ENCODE assay signal across 10 cellular contexts in the genomic region with DNA sequence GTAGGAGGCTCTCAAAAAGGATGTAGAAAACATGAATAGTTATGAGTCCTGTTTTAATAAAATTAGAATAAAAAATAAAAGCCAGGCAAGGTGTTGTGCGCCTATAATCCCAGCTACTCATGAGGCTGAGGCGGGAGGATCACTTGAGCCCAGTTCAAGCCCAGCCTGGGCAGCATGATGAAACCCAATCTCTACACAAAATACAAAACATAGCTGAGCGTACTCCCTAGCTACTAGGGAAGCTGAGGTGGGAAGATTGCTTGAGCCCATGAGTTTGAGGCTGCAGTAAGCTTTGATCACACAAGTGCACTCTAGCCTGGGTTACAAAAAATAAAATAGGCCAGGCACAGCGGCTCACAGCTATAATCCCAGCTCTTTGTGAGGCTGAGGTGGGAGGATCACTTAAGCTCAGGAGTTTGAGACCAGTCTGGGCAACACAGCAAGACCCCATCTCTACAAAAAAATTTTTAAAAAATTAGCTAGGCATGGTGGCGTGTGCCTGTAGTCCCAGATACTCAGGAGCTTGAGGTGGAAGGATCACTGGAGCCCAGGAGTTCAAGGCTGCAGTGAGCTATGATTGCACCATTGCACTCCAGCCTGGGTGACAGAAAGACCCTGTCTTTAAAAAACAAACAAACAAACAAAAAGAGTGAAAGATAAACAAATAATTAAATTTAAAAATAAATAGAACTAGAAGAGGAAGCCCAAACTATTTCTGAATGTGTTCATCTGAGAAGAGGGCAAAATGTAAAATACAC. TPM values are rescaled to one million over a fixed set of nuclear protein-coding genes. Genes with fewer than 3 reads are reported as not detected.
A peak's percentile ranks its signal among the peaks of the same experiment; 100 is the strongest.
DNase-seq lines count a peak whose midpoint lies in the region; ATAC-seq and TF ChIP-seq lines count a peak whose summit lies in the region.
"Had no signal": no experiment of that assay in that cellular context is flagged by ENCODE, and none has a peak within 500 bp of the region (broad histone marks: within the 10 kb centered on the region; RNA-seq: fewer than 3 reads in every experiment).

No MANE protein-coding gene starts in this region.

- H2AFZ ChIP-seq in DND-41 (ENCODE audit: low read depth, low read length) (no peak overlapping the region), neuronal stem cell (ENCODE audit: low read length) (peak overlapping the region; percentile 90)

- no peak overlapping the region for H2BK15ac ChIP-seq in neuronal stem cell (ENCODE audit: low read length)

- ATAC-seq in DND-41 (ENCODE audit: insufficient read depth, low read depth) (peak; percentile 6; the same call in 1 of the 3 replicates), HG03097 (IDR thresholded peaks at IDR 0.05; ENCODE audit: low FRiP score, unreplicated experiment) (peak; percentile 4), GM21360 (IDR thresholded peaks at IDR 0.05; ENCODE audit: unreplicated experiment) (no peak)
- peak in 1 of 2 donors; percentile 5 for ATAC-seq in activated naive CD4-positive, alpha-beta T cell treated with anti-CD3 and anti-CD28 coated beads, Interleukin-2, amount 50 U/mL, for 72 hours

- H3K9ac ChIP-seq in DND-41 (ENCODE audit: low read depth, low read length) (peak overlapping the region; percentile 51), neuronal stem cell (ENCODE audit: low read depth, low read length, poor library complexity) (no peak overlapping the region)

- H3K79me2 ChIP-seq in DND-41 (ENCODE audit: insufficient read depth, low read length), result no peaks in the 10 kb centered on the region

- peaks cover 50% of the 10 kb centered on the region for H3K4me1 ChIP-seq in DND-41 (ENCODE audit: insufficient read depth, low read length)
- H3K4me1 ChIP-seq in neuronal stem cell (ENCODE audit: control insufficient read depth in 2 of 2, insufficient read depth in 1 of 2, low read depth in 1 of 2, low read length in 2 of 2), result peaks cover 2 to 16% of the 10 kb centered on the region in 2 donors
- H3K4me1 ChIP-seq in esophagus muscularis mucosa, result peaks cover 13 to 15% (median 14%) of the 10 kb centered on the region in 4 donors

- no peaks in the 10 kb centered on the region for H3K27me3 ChIP-seq in DND-41 (ENCODE audit: insufficient read depth, low read length, poor library complexity)
- no peaks in the 10 kb centered on the region for H3K27me3 ChIP-seq in neuronal stem cell (ENCODE audit: control insufficient read depth in 3 of 3, insufficient read depth in 3 of 3, low read depth in 1 of 3, low read length in 3 of 3)
- H3K27me3 ChIP-seq in esophagus muscularis mucosa, result no peaks in the 10 kb centered on the region

- TF ChIP-seq EP300 in esophagus muscularis mucosa (IDR thresholded peaks at IDR 0.05), result no peak

- H4K8ac ChIP-seq in neuronal stem cell (ENCODE audit: low read depth, low read length), result no peak overlapping the region

- no peak overlapping the region for H3K18ac ChIP-seq in neuronal stem cell (ENCODE audit: low read length)

- H3K4ac ChIP-seq in neuronal stem cell (ENCODE audit: low read length), result no peak overlapping the region

- no peak for TF ChIP-seq CTCF in DND-41 (IDR thresholded peaks at IDR 0.05; ENCODE audit: borderline replicate concordance, extremely low read depth, low read length, poor library complexity, severe bottlenecking)
- TF ChIP-seq CTCF in esophagus muscularis mucosa (IDR thresholded peaks at IDR 0.05), result no peak

- no peak overlapping the region for H2BK5ac ChIP-seq in neuronal stem cell (ENCODE audit: low read length)

- H3K27ac Mint-ChIP-seq in activated naive CD4-positive, alpha-beta T cell treated with anti-CD3 and anti-CD28 coated beads, Interleukin-2, amount 50 U/mL, for 72 hours, result peak overlapping the region; percentile 74 to 81
- H3K27ac Mint-ChIP-seq: nephron progenitor cell had no signal

- no peak overlapping the region for H2BK120ac ChIP-seq in neuronal stem cell (ENCODE audit: low read depth, low read length)

- DNase-seq in DND-41 (peak; percentile 33), neuronal stem cell (ENCODE audit: low spot score) (no peak), hippocampal formation (lab: John Stamatoyannopoulos, UW) (no peak), NCI-H1694 treated with DMSO at 0.1 percent for 48 hours (lab: John Stamatoyannopoulos, UW) (no peak), esophagus muscularis mucosa (ENCODE audit: extremely low spot score) (no peak)
- DNase-seq in activated naive CD4-positive, alpha-beta T cell treated with anti-CD3 and anti-CD28 coated beads, Interleukin-2, amount 50 U/mL, for 72 hours (ENCODE audit: low spot score in 2 of 2), result no peak

- no peaks in the 10 kb centered on the region for H3K79me1 ChIP-seq in neuronal stem cell (ENCODE audit: low read depth, low read length)

- H3K36me3 ChIP-seq in DND-41 (ENCODE audit: insufficient read depth, low read length), result no peaks in the 10 kb centered on the region
- no peaks in the 10 kb centered on the region for H3K36me3 ChIP-seq in neuronal stem cell (replicated peaks in 1 of 2; ENCODE audit: control insufficient read depth in 2 of 2, insufficient read depth in 2 of 2, low read length in 2 of 2)
- no peaks in the 10 kb centered on the region for H3K36me3 ChIP-seq in esophagus muscularis mucosa

- no peak overlapping the region for H3K14ac ChIP-seq in neuronal stem cell (ENCODE audit: low read length)

- H4K20me1 ChIP-seq in DND-41 (ENCODE audit: insufficient read depth, low read length), result peaks cover 3% of the 10 kb centered on the region; the same call in 1 of the 2 replicates

- no peaks in the 10 kb centered on the region for H3K36me3 Mint-ChIP-seq in activated naive CD4-positive, alpha-beta T cell treated with anti-CD3 and anti-CD28 coated beads, Interleukin-2, amount 50 U/mL, for 72 hours

- intact Hi-C loops in esophagus muscularis mucosa (cut with DNase I), result no loop called here

- H3K4me3 ChIP-seq in DND-41 (ENCODE audit: low read depth in 1 of 2, low read length in 2 of 2) (no peak overlapping the region), neuronal stem cell (ENCODE audit: low read length in 2 of 2) (no peak overlapping the region), esophagus muscularis mucosa (no peak overlapping the region)

- H2BK12ac ChIP-seq in neuronal stem cell (ENCODE audit: low read length), result no peak overlapping the region

- no peak overlapping the region for H3K23ac ChIP-seq in neuronal stem cell (ENCODE audit: low read depth, low read length, poor library complexity)

- H3K9me3 Mint-ChIP-seq in activated naive CD4-positive, alpha-beta T cell treated with anti-CD3 and anti-CD28 coated beads, Interleukin-2, amount 50 U/mL, for 72 hours, result no peaks in the 10 kb centered on the region
- H3K9me3 Mint-ChIP-seq: nephron progenitor cell had no signal

- TF ChIP-seq POLR2A in esophagus muscularis mucosa (IDR thresholded peaks at IDR 0.05; ENCODE audit: low read depth), result no peak

- peak overlapping the region; percentile 87 for H3K27ac ChIP-seq in DND-41 (ENCODE audit: low read length)
- no peak overlapping the region for H3K27ac ChIP-seq in neuronal stem cell (replicated peaks; ENCODE audit: low read length)
- H3K27ac ChIP-seq in esophagus muscularis mucosa (replicated peaks in 1 of 4), result no peak overlapping the region

- H3K9me3 ChIP-seq in DND-41 (ENCODE audit: insufficient read depth, low read length, severe bottlenecking) (no peaks in the 10 kb centered on the region), neuronal stem cell (replicated peaks in 1 of 2; ENCODE audit: control insufficient read depth in 2 of 2, insufficient read depth in 1 of 2, low read depth in 1 of 2, low read length in 2 of 2) (no peaks in the 10 kb centered on the region), esophagus muscularis mucosa (no peaks in the 10 kb centered on the region)

- no peak overlapping the region for H2AK5ac ChIP-seq in neuronal stem cell (ENCODE audit: low read depth, low read length)

- H4K91ac ChIP-seq in neuronal stem cell (ENCODE audit: low read depth, low read length, poor library complexity), result no peak overlapping the region

- peak overlapping the region; percentile 58 for H3K4me2 ChIP-seq in DND-41 (ENCODE audit: insufficient read depth, low read length)
- H3K4me2 ChIP-seq in neuronal stem cell (ENCODE audit: insufficient read depth, low read length, poor library complexity, severe bottlenecking), result no peak overlapping the region

- WGBS in neuronal stem cell (ENCODE audit: extremely low coverage in 2 of 2, insufficient read length in 2 of 2, insufficient replicate concordance in 1 of 2), 2 donors, result no CpG with 5 or more reads among the region's 5 CpGs
- WGBS in esophagus muscularis mucosa, result 94% methylated on average over 5 of the region's 5 CpGs

RNA-seq across cellular contexts. Expression of gene PRM1, which starts 17.2 kb away (rescaled TPM):
- not detected for total RNA-seq in activated naive CD4-positive, alpha-beta T cell treated with anti-CD3 and anti-CD28 coated beads, Interleukin-2, amount 50 U/mL, for 72 hours
- polyA plus RNA-seq in neuronal stem cell (2013, experiment 1 of 2), result not detected
- not detected for polyA plus RNA-seq in neuronal stem cell (2013, experiment 2 of 2)
- total RNA-seq in esophagus muscularis mucosa, result not detected
- total RNA-seq: SK-MEL-5 had no signal

RNA-seq across cellular contexts. Expression of gene PRM2, which starts 22.0 kb away (rescaled TPM):
- not detected for total RNA-seq in activated naive CD4-positive, alpha-beta T cell treated with anti-CD3 and anti-CD28 coated beads, Interleukin-2, amount 50 U/mL, for 72 hours
- not detected for polyA plus RNA-seq in neuronal stem cell (2013, experiment 1 of 2)
- polyA plus RNA-seq in neuronal stem cell (2013, experiment 2 of 2), result not detected
- total RNA-seq in esophagus muscularis mucosa, result not detected
- total RNA-seq: SK-MEL-5 had no signal

RNA-seq across cellular contexts. Expression of gene PRM3, which starts 24.9 kb away (rescaled TPM):
- total RNA-seq in activated naive CD4-positive, alpha-beta T cell treated with anti-CD3 and anti-CD28 coated beads, Interleukin-2, amount 50 U/mL, for 72 hours, result not detected
- polyA plus RNA-seq in neuronal stem cell (2013, experiment 1 of 2), result not detected
- polyA plus RNA-seq in neuronal stem cell (2013, experiment 2 of 2), result not detected
- total RNA-seq in esophagus muscularis mucosa, result not detected
- total RNA-seq: SK-MEL-5 had no signal

RNA-seq across cellular contexts. Expression of gene TNP2, which starts 29.2 kb away (rescaled TPM):
- not detected for total RNA-seq in activated naive CD4-positive, alpha-beta T cell treated with anti-CD3 and anti-CD28 coated beads, Interleukin-2, amount 50 U/mL, for 72 hours
- not detected for polyA plus RNA-seq in neuronal stem cell (2013, experiment 1 of 2)
- not detected for polyA plus RNA-seq in neuronal stem cell (2013, experiment 2 of 2)
- total RNA-seq in esophagus muscularis mucosa, result not detected
- total RNA-seq: SK-MEL-5 had no signal

RNA-seq across cellular contexts. Expression of gene SOCS1, which starts 42.3 kb away (rescaled TPM):
- 100 to 1,000 TPM in 1 of 2 donors, 10 to 100 TPM in 1; 57.0 to 123 TPM for total RNA-seq in activated naive CD4-positive, alpha-beta T cell treated with anti-CD3 and anti-CD28 coated beads, Interleukin-2, amount 50 U/mL, for 72 hours
- polyA plus RNA-seq in neuronal stem cell (2013, experiment 1 of 2), result 3.4 TPM
- polyA plus RNA-seq in neuronal stem cell (2013, experiment 2 of 2), result 3.6 TPM
- total RNA-seq in esophagus muscularis mucosa, result 10 to 100 TPM in 1 of 4 donors, 1 to 10 TPM in 3; 3.8 to 11.1 (median 6.1) TPM
